ENCODE assay signal across 12 cellular contexts in genomic region chr5:91190333-91190680, GRCh38.
A peak's percentile ranks its signal among the peaks of the same experiment; 100 is the strongest.
DNase-seq lines count a peak whose midpoint lies in the region; ATAC-seq and TF ChIP-seq lines count a peak whose summit lies in the region.
"Had no signal": no experiment of that assay in that cellular context is flagged by ENCODE, and none has a peak within 500 bp of the region (broad histone marks: within the 10 kb centered on the region; RNA-seq: fewer than 3 reads in every experiment).

No MANE protein-coding gene starts in this region.

- peak overlapping the region in 1 of 2 experiments; percentile 21; a peak in 3 of 4 replicates for H3K4me3 ChIP-seq in HCT116 (replicated peaks in 1 of 2; ENCODE audit: low read depth in 1 of 2, low read length in 2 of 2)
- H3K4me3 ChIP-seq in mammary epithelial cell (replicated peaks in 1 of 3; ENCODE audit: insufficient read depth in 1 of 3, low read depth in 2 of 3, low read length in 3 of 3) = no peak overlapping the region
- H3K4me3 ChIP-seq in mesendoderm (ENCODE audit: low read length) = no peak overlapping the region
- H3K4me3 ChIP-seq in thoracic aorta = peak overlapping the region; percentile 44
- no peak overlapping the region for H3K4me3 ChIP-seq in Karpas-422 (ENCODE audit: low read length)
- H3K4me3 ChIP-seq: SJCRH30 had no signal

- H3K9me2 ChIP-seq in HCT116 (ENCODE audit: insufficient read depth) (no peaks in the 10 kb centered on the region), Karpas-422 (replicated peaks; ENCODE audit: insufficient read depth, low read length) (no peaks in the 10 kb centered on the region)

- no peak for TF ChIP-seq POLR2A in HCT116 (IDR thresholded peaks at IDR 0.05; ENCODE audit: borderline replicate concordance, extremely low read depth, insufficient read depth, insufficient read length)

- peak overlapping the region; percentile 36 for H3K4ac ChIP-seq in mesendoderm (ENCODE audit: low read depth, low read length)

- H3K9me3 ChIP-seq in HCT116 (ENCODE audit: control insufficient read depth in 1 of 2, insufficient read depth in 1 of 2, low read depth in 1 of 2, low read length in 2 of 2) = no peaks in the 10 kb centered on the region
- no peaks in the 10 kb centered on the region for H3K9me3 ChIP-seq in mammary epithelial cell (replicated peaks; ENCODE audit: insufficient read depth, low read length)
- no peaks in the 10 kb centered on the region for H3K9me3 ChIP-seq in thoracic aorta
- H3K9me3 ChIP-seq in Karpas-422 (ENCODE audit: low read length) = no peaks in the 10 kb centered on the region
- H3K9me3 ChIP-seq: SJCRH30 had no signal

- POLR2A ChIA-PET in HCT116 (lab: Charles Lee) = no interaction called here

- no peak for TF ChIP-seq RAD21 in HCT116 (IDR thresholded peaks at IDR 0.05; ENCODE audit: low read depth)

- no peaks in the 10 kb centered on the region for H3K27me3 ChIP-seq in HCT116 (ENCODE audit: insufficient read depth, low read length)
- no peaks in the 10 kb centered on the region for H3K27me3 ChIP-seq in mammary epithelial cell (ENCODE audit: insufficient read depth, low read length)
- H3K27me3 ChIP-seq in mesendoderm (ENCODE audit: insufficient read depth, low read length, poor library complexity) = no peaks in the 10 kb centered on the region
- H3K27me3 ChIP-seq in thoracic aorta (replicated peaks; ENCODE audit: insufficient read depth) = no peaks in the 10 kb centered on the region
- no peaks in the 10 kb centered on the region for H3K27me3 ChIP-seq in Karpas-422 (ENCODE audit: low read length)
- H3K27me3 ChIP-seq: SJCRH30 had no signal

- no peak overlapping the region for H2BK5ac ChIP-seq in mesendoderm (ENCODE audit: low read length)

- H4K8ac ChIP-seq in mesendoderm (ENCODE audit: low read depth, low read length) = no peak overlapping the region

- H3K27ac ChIP-seq in HCT116 (ENCODE audit: low read depth, low read length) = no peak overlapping the region
- no peak overlapping the region for H3K27ac ChIP-seq in mammary epithelial cell (ENCODE audit: insufficient read depth, low read depth, low read length)
- H3K27ac ChIP-seq in mesendoderm (ENCODE audit: low read depth, low read length) = no peak overlapping the region
- H3K27ac ChIP-seq in thoracic aorta = no peak overlapping the region
- no peak overlapping the region for H3K27ac ChIP-seq in Karpas-422 (ENCODE audit: low read length)
- H3K27ac ChIP-seq: SJCRH30 had no signal

- H2AFZ ChIP-seq in HCT116 (ENCODE audit: low read depth, low read length, poor library complexity, severe bottlenecking) (peak overlapping the region; percentile 55), mammary epithelial cell (ENCODE audit: low read depth, low read length) (peak overlapping the region; percentile 75), Karpas-422 (ENCODE audit: low read length) (no peak overlapping the region)

- H3K36me3 ChIP-seq in HCT116 (ENCODE audit: control insufficient read depth in 1 of 2, insufficient read depth in 2 of 2, low read length in 2 of 2) (no peaks in the 10 kb centered on the region), mammary epithelial cell (ENCODE audit: insufficient read depth, low read length) (no peaks in the 10 kb centered on the region), mesendoderm (ENCODE audit: control insufficient read depth, insufficient read depth, low read length) (no peaks in the 10 kb centered on the region), thoracic aorta (no peaks in the 10 kb centered on the region), Karpas-422 (ENCODE audit: insufficient read depth, low read length) (no peaks in the 10 kb centered on the region)
- H3K36me3 ChIP-seq: SJCRH30 had no signal

- CTCF ChIA-PET in HCT116 (lab: Charles Lee) = no interaction called here
- CTCF ChIA-PET in mammary epithelial cell (lab: Charles Lee; ENCODE audit: low non-redundant PET) = no interaction called here

- H4K20me1 ChIP-seq in HCT116 (ENCODE audit: insufficient read depth) = no peaks in the 10 kb centered on the region
- no peaks in the 10 kb centered on the region for H4K20me1 ChIP-seq in mammary epithelial cell (ENCODE audit: insufficient read depth, low read length)
- no peaks in the 10 kb centered on the region for H4K20me1 ChIP-seq in Karpas-422 (ENCODE audit: insufficient read depth, low read depth, low read length)

- no peak overlapping the region for H2BK120ac ChIP-seq in mesendoderm (ENCODE audit: low read depth, low read length)

- H2BK15ac ChIP-seq in mesendoderm (replicated peaks; ENCODE audit: low read depth) = no peak overlapping the region

- peaks cover 7 to 17% of the 10 kb centered on the region in 2 experiments for H3K4me1 ChIP-seq in HCT116 (ENCODE audit: control insufficient read depth in 1 of 2, insufficient read depth in 2 of 2, low read length in 2 of 2)
- peaks cover 8% of the 10 kb centered on the region for H3K4me1 ChIP-seq in mammary epithelial cell (ENCODE audit: insufficient read depth, low read length)
- no peaks in the 10 kb centered on the region for H3K4me1 ChIP-seq in mesendoderm (ENCODE audit: control insufficient read depth, low read depth, low read length)
- peaks cover 0 to 14% of the 10 kb centered on the region in 2 donors for H3K4me1 ChIP-seq in thoracic aorta (ENCODE audit: control insufficient read depth in 1 of 2, low read depth in 2 of 2)
- no peaks in the 10 kb centered on the region for H3K4me1 ChIP-seq in Karpas-422 (ENCODE audit: low read length)
- H3K4me1 ChIP-seq: SJCRH30 had no signal

- H2AK5ac ChIP-seq in mesendoderm (ENCODE audit: low read length) = no peak overlapping the region

- H3K79me2 ChIP-seq in HCT116 (ENCODE audit: insufficient read depth, low read length) = no peaks in the 10 kb centered on the region
- H3K79me2 ChIP-seq in mammary epithelial cell (ENCODE audit: insufficient read depth, low read length) = no peaks in the 10 kb centered on the region
- no peaks in the 10 kb centered on the region for H3K79me2 ChIP-seq in mesendoderm (ENCODE audit: control insufficient read depth, insufficient read depth, low read length)
- H3K79me2 ChIP-seq in Karpas-422 (ENCODE audit: low read length) = no peaks in the 10 kb centered on the region

- intact Hi-C loops in HCT116 (cut with micrococcal nuclease) (no loop called here), mammary epithelial cell (cut with micrococcal nuclease) (no loop called here)

- RAD21 ChIA-PET in HCT116 (lab: Charles Lee; ENCODE audit: low non-redundant PET in 1 of 2, low total read pairs in 2 of 2, uncharacterized antibody in 2 of 2, unreplicated experiment in 2 of 2) = no interaction called here

- TF ChIP-seq CTCF in HCT116 (IDR thresholded peaks at IDR 0.05 in 2 of 3, conservative IDR thresholded peaks at IDR 0.05 in 1 of 3; ENCODE audit: borderline replicate concordance in 1 of 3, insufficient read depth in 1 of 3, low read depth in 2 of 3, low read length in 2 of 3) (no peak), mammary epithelial cell (conservative IDR thresholded peaks at IDR 0.05 in 1 of 2, IDR thresholded peaks at IDR 0.05 in 1 of 2; ENCODE audit: extremely low read depth in 1 of 2, insufficient read depth in 1 of 2, low read depth in 1 of 2, low read length in 2 of 2) (no peak), thoracic aorta (IDR thresholded peaks at IDR 0.05) (no peak)

- H3K23ac ChIP-seq in mesendoderm (ENCODE audit: low read length) = no peak overlapping the region

- no peak for DNase-seq in HCT116 (ENCODE audit: low read depth, low spot score)
- DNase-seq in mammary epithelial cell = no peak
- no peak for DNase-seq in mesendoderm
- no peak for DNase-seq in thoracic aorta (ENCODE audit: low spot score)
- no peak for DNase-seq in cerebellar cortex (ENCODE audit: low spot score)
- DNase-seq in NCI-H748 treated with DMSO at 0.1 percent for 48 hours (lab: John Stamatoyannopoulos, UW) = no peak
- DNase-seq in Karpas-422 = no peak
- no peak for DNase-seq in glomerular visceral epithelial cell (ENCODE audit: extremely low spot score)
- DNase-seq: activated CD8-positive, alpha-beta T cell treated with anti-CD3 and anti-CD28 coated beads for 36 hours; DMS53; midbrain; SJCRH30 had no signal

- no peak overlapping the region for H3K56ac ChIP-seq in mesendoderm (ENCODE audit: low read length)

- no peaks in the 10 kb centered on the region for H3K79me1 ChIP-seq in mesendoderm (ENCODE audit: low read length)

- 25% methylated on average over 3 of the region's 3 CpGs for WGBS in mammary epithelial cell (ENCODE audit: low coverage, missing lambda C conversion rate)
- no CpG with 5 or more reads among the region's 3 CpGs for WGBS in mesendoderm (ENCODE audit: extremely low coverage, insufficient coverage, low lambda C conversion rate)

- no peak overlapping the region for H4K5ac ChIP-seq in mesendoderm (ENCODE audit: low read length)

- in situ Hi-C loops in mammary epithelial cell (cut with MboI; ENCODE audit: low sequenced_read_pairs in 2 of 2) = no loop called here

- H3K18ac ChIP-seq in mesendoderm (ENCODE audit: low read length) = no peak overlapping the region

- peak; percentile 80 for ATAC-seq in HCT116
- no peak for ATAC-seq in thoracic aorta (ENCODE audit: insufficient number of reproducible peaks, low FRiP score, low read depth)
- ATAC-seq: activated CD8-positive, alpha-beta T cell treated with anti-CD3 and anti-CD28 coated beads for 36 hours had no signal

- H3K9ac ChIP-seq in HCT116 (ENCODE audit: low read length) (no peak overlapping the region), mammary epithelial cell (ENCODE audit: insufficient read depth, low read length) (no peak overlapping the region), mesendoderm (ENCODE audit: low read length) (no peak overlapping the region), Karpas-422 (ENCODE audit: low read length) (no peak overlapping the region)

- dilution Hi-C loops in mammary epithelial cell (cut with HindIII; ENCODE audit: low sequenced_read_pairs) = no loop called here

- BruUV-seq in HCT116 (replicated peaks; lab: Mats Ljungman, UMichigan) = no TSS peak
- no TSS peak for BruUV-seq in mammary epithelial cell (replicated peaks; lab: Mats Ljungman, UMichigan)

- H3K4me2 ChIP-seq in HCT116 (ENCODE audit: low read length) (peak overlapping the region; percentile 68), mammary epithelial cell (ENCODE audit: insufficient read depth, low read depth, low read length) (peak overlapping the region; percentile 17), mesendoderm (ENCODE audit: low read length) (no peak overlapping the region), Karpas-422 (ENCODE audit: low read depth, low read length, poor library complexity, severe bottlenecking) (no peak overlapping the region)

TF ChIP-seq in HCT116, 20 proteins besides CTCF, POLR2A, EP300 and RAD21 (continues in another document):
- TF ChIP-seq POLR2AphosphoS5 (IDR thresholded peaks at IDR 0.05; ENCODE audit: low read depth, low read length) = no peak
- TF ChIP-seq TCF7L2 (IDR thresholded peaks at IDR 0.05; ENCODE audit: borderline replicate concordance, extremely low read depth, insufficient read depth, insufficient read length) = no peak
- no peak for TF ChIP-seq SIN3A (IDR thresholded peaks at IDR 0.05; ENCODE audit: low read depth)
- no peak for TF ChIP-seq EZH2phosphoT487 (IDR thresholded peaks at IDR 0.05; ENCODE audit: borderline replicate concordance)
- TF ChIP-seq SP1 (IDR thresholded peaks at IDR 0.05; ENCODE audit: low read depth) = no peak
- TF ChIP-seq EZH2 (IDR thresholded peaks at IDR 0.05) = no peak

Comparison
In these comparisons a context has a peak if more than half of its experiments do, and no peak if none do; other contexts are left out.
1. H3K4me2 ChIP-seq: peak in HCT116 (single experiment) and mammary epithelial cell (single experiment); none in mesendoderm (single experiment) and Karpas-422 (single experiment).